1 cellular context compared by ENCODE assay signal in genomic region chr9:128292009-128292408, GRCh38.
TF ChIP-seq lines count a peak whose summit lies in the region.

No MANE protein-coding gene starts in this region.

TF ChIP-seq in K562, 482 proteins besides CTCF, POLR2A, EP300 and RAD21:
- TF ChIP-seq MAFK (IDR thresholded peaks at IDR 0.05; ENCODE audit: low read length) (peak; percentile 76), MAFF (IDR thresholded peaks at IDR 0.05; ENCODE audit: low read length) (peak; percentile 69), MEIS2 (IDR thresholded peaks at IDR 0.05; ENCODE audit: partially characterized antibody) (no peak), ATF1 (CRISPR knock-in tag; IDR thresholded peaks at IDR 0.05) (no peak), ATF1 (tag; IDR thresholded peaks at IDR 0.05) (no peak), FOXA1 (IDR thresholded peaks at IDR 0.05; ENCODE audit: borderline replicate concordance) (no peak)
